In the genomic region with DNA sequence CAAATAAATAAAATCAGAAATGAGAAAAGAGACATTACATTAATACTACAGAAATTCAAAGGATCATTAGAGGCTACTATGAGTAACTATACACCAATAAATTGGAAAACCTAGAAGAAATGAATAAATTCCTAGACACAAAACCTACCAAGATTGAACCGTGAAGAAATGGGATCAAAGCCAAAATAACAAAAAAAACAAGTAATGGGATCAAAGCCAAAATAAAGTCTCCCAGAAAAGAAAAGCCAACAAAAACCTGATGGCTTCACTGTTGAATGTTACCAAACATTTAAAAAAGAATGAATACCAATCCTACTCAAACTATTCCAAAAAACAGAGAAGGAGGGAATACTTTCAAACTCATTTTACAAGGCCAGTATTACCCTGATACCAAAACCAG, we compare ENCODE assay signal across 25 cellular contexts. TPM values are rescaled to one million over a fixed set of nuclear protein-coding genes. Genes with fewer than 3 reads are reported as not detected.
DNase-seq lines count a peak whose midpoint lies in the region; ATAC-seq and TF ChIP-seq lines count a peak whose summit lies in the region.
"Had no signal": no experiment of that assay in that cellular context is flagged by ENCODE, and none has a peak within 500 bp of the region (broad histone marks: within the 10 kb centered on the region; RNA-seq: fewer than 3 reads in every experiment).

No MANE protein-coding gene starts in this region.

- H3K36me3 ChIP-seq in ACC112 (ENCODE audit: insufficient read depth, low read length) (peaks cover 6% of the 10 kb centered on the region; the same call in 1 of the 2 replicates), aorta (ENCODE audit: control insufficient read depth in 1 of 2, insufficient read depth in 2 of 2, low read length in 1 of 2) (no peaks in the 10 kb centered on the region)
- H3K36me3 ChIP-seq: SJCRH30 had no signal

- no peak overlapping the region for H3K4me3 Mint-ChIP-seq in osteocyte (ENCODE audit: unreplicated experiment)
- H3K4me3 Mint-ChIP-seq: B cell, CD14-positive monocyte had no signal

- H3K4me1 ChIP-seq in ACC112 (ENCODE audit: control insufficient read depth, insufficient read depth, low read length, unreplicated experiment) (peaks cover 46% of the 10 kb centered on the region), aorta (ENCODE audit: control insufficient read depth in 1 of 2, insufficient read depth in 2 of 2, low read length in 2 of 2) (no peaks in the 10 kb centered on the region)

- no peaks in the 10 kb centered on the region for H3K27me3 Mint-ChIP-seq in osteocyte (ENCODE audit: unreplicated experiment)

- H3K36me3 Mint-ChIP-seq in osteocyte (ENCODE audit: unreplicated experiment), result peaks cover 9% of the 10 kb centered on the region
- H3K36me3 Mint-ChIP-seq: CD14-positive monocyte had no signal

- in situ Hi-C loops in GM13977 (cut with MboI; ENCODE audit: low pct_unique_long_range_greater_than_20kb, low sequenced_read_pairs, unreplicated experiment), result no loop called here

- ATAC-seq in aorta (ENCODE audit: low FRiP score), result no peak
- ATAC-seq: HepG2, Panc1 had no signal

- H3K27ac ChIP-seq in ACC112 (ENCODE audit: low read depth, low read length) (peak overlapping the region; percentile 26; the same call in 1 of the 2 replicates), aorta (ENCODE audit: low read depth in 1 of 2, low read length in 2 of 2) (no peak overlapping the region)
- H3K27ac ChIP-seq: HL-60, SJCRH30 had no signal

- TF ChIP-seq CTCF in fibroblast of pulmonary artery (IDR thresholded peaks at IDR 0.05; ENCODE audit: low read length, missing control alignments) (no peak), osteocyte (IDR thresholded peaks at IDR 0.05) (no peak), GM10248 (IDR thresholded peaks at IDR 0.05; ENCODE audit: control extremely low read depth, extremely low read depth, low read depth, missing control alignments) (no peak), GM13977 (IDR thresholded peaks at IDR 0.05; ENCODE audit: extremely low read depth, insufficient read depth, missing control alignments) (no peak)

- POLR2A ChIA-PET in GM10248 (lab: Yijun Ruan, JAX), result no interaction called here

- 4% methylated on average over 1 of the region's 1 CpG for WGBS in aorta, 2 donors

- H3K79me2 ChIP-seq in ACC112 (ENCODE audit: control insufficient read depth, insufficient read depth, low read length, unreplicated experiment), result peaks cover 9% of the 10 kb centered on the region

- H3K27ac Mint-ChIP-seq in osteocyte (ENCODE audit: unreplicated experiment), result peak overlapping the region; percentile 66
- H3K27ac Mint-ChIP-seq: B cell, CD14-positive monocyte had no signal

- intact Hi-C loops in aorta (cut with DNase I), result no loop called here

- DNase-seq in astrocyte of the hippocampus (ENCODE audit: low read depth, low spot score) (peak; percentile 44), fibroblast of pulmonary artery (ENCODE audit: low read depth) (peak; percentile 53), osteocyte (ENCODE audit: extremely low spot score, unreplicated experiment) (no peak), aorta (no peak), GM10248 (ENCODE audit: extremely low spot score) (no peak), GM13977 (ENCODE audit: low spot score) (no peak)
- DNase-seq: EL; GF-D8; H7; KBM-7; NCI-H1105; NCI-H146; NCI-H2029; NCI-H226; NCI-H510A treated with DMSO at 0.1 percent for 48 hours; NCI-H748 treated with DMSO at 0.1 percent for 48 hours; NK-92 treated with Interleukin-12 subunit alpha and Interleukin-12 subunit beta, amount 100 ng/mL, for 24 hours; SJCRH30 had no signal

- H3K4me3 ChIP-seq in ACC112 (ENCODE audit: low read depth, low read length) (no peak overlapping the region), fibroblast of pulmonary artery (replicated peaks; ENCODE audit: low read depth, low read length) (no peak overlapping the region), aorta (ENCODE audit: low read length in 2 of 2) (no peak overlapping the region)
- H3K4me3 ChIP-seq: SJCRH30 had no signal

- H3K4me1 Mint-ChIP-seq in osteocyte (ENCODE audit: unreplicated experiment), result peaks cover 41% of the 10 kb centered on the region
- H3K4me1 Mint-ChIP-seq: B cell, CD14-positive monocyte had no signal

- no peaks in the 10 kb centered on the region for H3K9me3 ChIP-seq in aorta (ENCODE audit: control insufficient read depth, low read length)
- H3K9me3 ChIP-seq: SJCRH30 had no signal

- H3K9me3 Mint-ChIP-seq in osteocyte (ENCODE audit: unreplicated experiment), result peaks cover 19% of the 10 kb centered on the region

- CTCF ChIA-PET in GM10248 (lab: Yijun Ruan, JAX), result no interaction called here

- no peaks in the 10 kb centered on the region for H3K27me3 ChIP-seq in ACC112 (ENCODE audit: insufficient read depth, low read length)
- no peaks in the 10 kb centered on the region for H3K27me3 ChIP-seq in aorta (ENCODE audit: control insufficient read depth in 1 of 2, insufficient read depth in 2 of 2, low read length in 1 of 2)
- H3K27me3 ChIP-seq: SJCRH30 had no signal

- H2AFZ ChIP-seq in ACC112 (ENCODE audit: low read length, unreplicated experiment), result no peak overlapping the region

RNA-seq across cellular contexts. Expression of a gene that starts 20.0 kb away (rescaled TPM):
- total RNA-seq in osteocyte, result 10.2 and 11.9 TPM in 2 replicates
- total RNA-seq in aorta, result 10 to 100 TPM; 16.3 to 18.6 TPM
- 10 to 100 TPM; 15.1 to 20.3 TPM for polyA plus RNA-seq in aorta
- total RNA-seq: HT-29 had no signal

Comparison
In these comparisons a context has a peak if more than half of its experiments do, and no peak if none do; other contexts are left out.
1. DNase-seq: peak in astrocyte of the hippocampus (single experiment) and fibroblast of pulmonary artery (single experiment); none in osteocyte (single experiment), aorta (0 of 2), GM10248 (single experiment) and GM13977 (single experiment).